In the genomic region with DNA sequence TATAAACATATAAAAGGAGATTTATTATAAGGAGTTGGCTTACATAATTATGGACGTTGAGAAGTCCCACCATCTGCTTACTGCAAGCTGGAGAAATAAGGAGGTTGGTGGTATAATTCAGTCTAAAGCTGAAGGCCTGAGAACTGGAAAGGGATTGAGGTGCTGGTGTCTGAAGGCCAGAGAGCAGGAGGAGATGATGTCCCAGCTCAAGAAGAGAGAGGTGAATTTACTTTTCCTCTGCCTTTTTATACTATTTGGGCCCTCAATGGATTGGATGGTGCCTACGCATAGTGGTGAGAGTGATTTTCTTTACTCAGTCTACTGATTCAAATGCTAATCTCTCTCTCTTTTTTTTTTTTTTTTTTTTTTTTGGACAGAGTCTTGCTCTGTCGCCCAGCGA, we compare ENCODE assay signal across 13 cellular contexts. TPM values are rescaled to one million over a fixed set of nuclear protein-coding genes. Genes with fewer than 3 reads are reported as not detected.
DNase-seq lines count a peak whose midpoint lies in the region; ATAC-seq, FAIRE-seq and TF ChIP-seq lines count a peak whose summit lies in the region.
"Had no signal": no experiment of that assay in that cellular context is flagged by ENCODE, and none has a peak within 500 bp of the region (broad histone marks: within the 10 kb centered on the region; RNA-seq: fewer than 3 reads in every experiment).

No MANE protein-coding gene starts in this region.

- no peak overlapping the region for H2AK5ac ChIP-seq in IMR-90 (ENCODE audit: low read depth, low read length)
- no peak overlapping the region for H2AK5ac ChIP-seq in H1 (ENCODE audit: low read depth, low read length)

- H3K9me3 Mint-ChIP-seq in CD8-positive, alpha-beta T cell, result no peaks in the 10 kb centered on the region
- H3K9me3 Mint-ChIP-seq in nephron (peaks cover under 1% of the 10 kb centered on the region), type B pancreatic cell (no peaks in the 10 kb centered on the region)

- H3K4ac ChIP-seq in IMR-90 (ENCODE audit: low read depth, low read length) (no peak overlapping the region), H1 (replicated peaks; ENCODE audit: insufficient read length, low read depth, low read length) (peak overlapping the region; percentile 79)

- DNase-seq in CD8-positive, alpha-beta T cell, result no peak
- DNase-seq in IMR-90, result no peak
- DNase-seq in H1 (ENCODE audit: low read depth in 1 of 2, low spot score in 2 of 2), result no peak
- DNase-seq in HT-29 (ENCODE audit: low spot score), result no peak
- no peak for DNase-seq in stimulated activated CD4-positive, alpha-beta T cell treated with anti-CD3 and anti-CD28 coated beads, Interleukin-4, amount 100 ng/mL, for 24 hours
- DNase-seq in type B pancreatic cell (ENCODE audit: extremely low spot score, unreplicated experiment), result no peak
- DNase-seq: activated naive CD4-positive, alpha-beta T cell treated with Interleukin-2 at 50 U/mL for 16 hours; foreskin melanocyte; T1000 had no signal

- peak overlapping the region; percentile 51 for H3K4me3 ChIP-seq in CD8-positive, alpha-beta T cell (ENCODE audit: low read depth, low read length)
- H3K4me3 ChIP-seq in IMR-90 (ENCODE audit: insufficient read depth, low read depth, low read length) (no peak overlapping the region), H1 (ENCODE audit: extremely low read depth in 1 of 4, insufficient read depth in 2 of 4, low read depth in 3 of 4, low read length in 4 of 4) (peak overlapping the region; percentile 82 to 95 (median 89); a peak in 7 of 8 replicates)

- in situ Hi-C loops in IMR-90 (cut with MboI; ENCODE audit: low sequenced_read_pairs), result no loop called here

- H2BK20ac ChIP-seq in IMR-90 (ENCODE audit: low read depth, low read length) (no peak overlapping the region), H1 (ENCODE audit: low read length) (no peak overlapping the region; the same call in 1 of the 2 replicates)

- H3K9ac ChIP-seq in IMR-90 (ENCODE audit: low read depth, low read length), result no peak overlapping the region
- peak overlapping the region in 1 of 4 experiments; percentile 10; a peak in 3 of 7 replicates for H3K9ac ChIP-seq in H1 (replicated peaks in 1 of 4; ENCODE audit: extremely low read depth in 1 of 4, low read depth in 3 of 4, low read length in 3 of 4)

- no peak for TF ChIP-seq EP300 in H1 (IDR thresholded peaks at IDR 0.05; ENCODE audit: borderline replicate concordance in 1 of 2, low read depth in 2 of 2, low read length in 2 of 2)

- H4K5ac ChIP-seq in IMR-90 (ENCODE audit: low read depth, low read length) (no peak overlapping the region), H1 (ENCODE audit: insufficient read length, low read depth, low read length) (peak overlapping the region; percentile 90)

- peaks cover 43% of the 10 kb centered on the region for H3K4me1 Mint-ChIP-seq in CD8-positive, alpha-beta T cell (ENCODE audit: low read depth)
- H3K4me1 Mint-ChIP-seq in nephron, result peaks cover 15% of the 10 kb centered on the region
- H3K4me1 Mint-ChIP-seq in type B pancreatic cell (ENCODE audit: unreplicated experiment), result peaks cover 7% of the 10 kb centered on the region

- no peaks in the 10 kb centered on the region for H3K27me3 ChIP-seq in CD8-positive, alpha-beta T cell (ENCODE audit: insufficient read depth, low read length)
- H3K27me3 ChIP-seq in IMR-90 (ENCODE audit: control insufficient read depth, insufficient read depth, low read length), result no peaks in the 10 kb centered on the region
- no peaks in the 10 kb centered on the region for H3K27me3 ChIP-seq in H1 (replicated peaks in 1 of 4; ENCODE audit: control insufficient read depth in 3 of 4, extremely low read depth in 1 of 4, insufficient read depth in 3 of 4, low read length in 3 of 4)

- H3K4me2 ChIP-seq in IMR-90 (ENCODE audit: low read depth, low read length) (peak overlapping the region; percentile 96; the same call in 1 of the 2 replicates), H1 (ENCODE audit: insufficient read depth in 1 of 2, low read depth in 2 of 2, low read length in 2 of 2) (peak overlapping the region; percentile 76 to 84)

- H2BK15ac ChIP-seq in IMR-90 (ENCODE audit: low read depth, low read length) (no peak overlapping the region), H1 (ENCODE audit: low read length) (no peak overlapping the region)

- no peak for FAIRE-seq in H1 (lab: Jason Lieb, UNC)

- no peak overlapping the region for H3K27ac ChIP-seq in CD8-positive, alpha-beta T cell (ENCODE audit: low read depth, low read length)
- H3K27ac ChIP-seq in IMR-90 (ENCODE audit: insufficient read depth, low read length) (no peak overlapping the region), H1 (ENCODE audit: low read depth, low read length) (peak overlapping the region; percentile 77; the same call in 1 of the 2 replicates)

- TF ChIP-seq CTCF in CD8-positive, alpha-beta T cell (IDR thresholded peaks at IDR 0.05), result no peak
- TF ChIP-seq CTCF in IMR-90 (conservative IDR thresholded peaks at IDR 0.05; ENCODE audit: low read depth, low read length) (no peak), H1 (IDR thresholded peaks at IDR 0.05; ENCODE audit: control extremely low read depth in 1 of 3, insufficient read depth in 1 of 3, low read depth in 1 of 3, low read length in 3 of 3) (no peak), nephron (IDR thresholded peaks at IDR 0.05; ENCODE audit: unreplicated experiment in 3 of 3) (no peak), type B pancreatic cell (conservative IDR thresholded peaks at IDR 0.05) (no peak)

- peaks cover 26% of the 10 kb centered on the region for H3K4me1 ChIP-seq in CD8-positive, alpha-beta T cell (ENCODE audit: insufficient read depth, low read length)
- peaks cover 4% of the 10 kb centered on the region; the same call in 1 of the 2 replicates for H3K4me1 ChIP-seq in IMR-90 (ENCODE audit: control insufficient read depth, insufficient read depth, low read length)
- peaks cover 4 to 32% (median 17%) of the 10 kb centered on the region in 4 experiments; a peak in 6 of 7 replicates for H3K4me1 ChIP-seq in H1 (replicated peaks in 1 of 4; ENCODE audit: control insufficient read depth in 3 of 4, insufficient read depth in 4 of 4, low read length in 3 of 4)

- H4K8ac ChIP-seq in IMR-90 (ENCODE audit: low read depth in 2 of 2, low read length in 2 of 2) (peak overlapping the region in 1 of 2 experiments; percentile 81; a peak in 1 of 4 replicates), H1 (ENCODE audit: extremely low read depth, insufficient read depth, low read length) (no peak overlapping the region)

- H3K9me3 ChIP-seq in CD8-positive, alpha-beta T cell (ENCODE audit: low read length), result no peaks in the 10 kb centered on the region
- H3K9me3 ChIP-seq in IMR-90 (ENCODE audit: control insufficient read depth, insufficient read depth, low read length) (no peaks in the 10 kb centered on the region), H1 (ENCODE audit: insufficient read depth in 2 of 2, low read depth in 1 of 2, low read length in 1 of 2) (peaks cover 7 to 10% of the 10 kb centered on the region in 2 experiments)

- H3K23ac ChIP-seq in IMR-90 (ENCODE audit: low read depth, low read length) (no peak overlapping the region), H1 (ENCODE audit: insufficient read length) (no peak overlapping the region)

- H4K91ac ChIP-seq in IMR-90 (ENCODE audit: insufficient read depth, low read depth, low read length) (no peak overlapping the region), H1 (replicated peaks; ENCODE audit: insufficient read length, low read length) (peak overlapping the region; percentile 54)

- intact Hi-C loops in CD8-positive, alpha-beta T cell (cut with DNase I, micrococcal nuclease), result loop anchor here (5.0 to 10.0 kb wide), 5 partner anchors 678 to 1370 kb away; a partner anchor contains a TSS
- intact Hi-C loops in IMR-90 (cut with micrococcal nuclease), result no loop called here

- H2AK9ac ChIP-seq in IMR-90 (replicated peaks; ENCODE audit: low read depth, low read length, poor library complexity), result no peak overlapping the region

- H3K23me2 ChIP-seq in H1 (ENCODE audit: low read depth, low read length), result peaks cover 11% of the 10 kb centered on the region

- H2BK120ac ChIP-seq in IMR-90 (ENCODE audit: low read depth, low read length), result no peak overlapping the region
- peak overlapping the region; percentile 7 for H2BK120ac ChIP-seq in H1 (replicated peaks; ENCODE audit: low read depth, low read length)

- H2AFZ ChIP-seq in IMR-90 (replicated peaks; ENCODE audit: low read length, poor library complexity) (no peak overlapping the region), H1 (ENCODE audit: low read length) (no peak overlapping the region)

- no peak overlapping the region for H3K14ac ChIP-seq in IMR-90 (replicated peaks; ENCODE audit: low read depth, low read length)
- no peak overlapping the region for H3K14ac ChIP-seq in H1 (ENCODE audit: insufficient read length)

- H4K20me1 ChIP-seq in IMR-90 (ENCODE audit: insufficient read depth, low read length) (no peaks in the 10 kb centered on the region), H1 (replicated peaks in 1 of 2; ENCODE audit: control insufficient read depth in 1 of 2, insufficient read depth in 2 of 2, low read length in 2 of 2) (peaks cover 0 to 1% of the 10 kb centered on the region in 2 experiments)

- BruUV-seq in IMR-90 (replicated peaks; lab: Mats Ljungman, UMichigan), result no TSS peak

- no peaks in the 10 kb centered on the region for H3K9me1 ChIP-seq in IMR-90 (ENCODE audit: insufficient read depth, low read length)

- peak overlapping the region; percentile 4 for H3K4me3 Mint-ChIP-seq in CD8-positive, alpha-beta T cell
- H3K4me3 Mint-ChIP-seq in nephron (peak overlapping the region; percentile 91 to 98 (median 97)), type B pancreatic cell (no peak overlapping the region)

- peaks cover 2% of the 10 kb centered on the region for H3K27me3 Mint-ChIP-seq in CD8-positive, alpha-beta T cell (ENCODE audit: low read depth)
- H3K27me3 Mint-ChIP-seq in nephron (ENCODE audit: low read depth) (no peaks in the 10 kb centered on the region), type B pancreatic cell (no peaks in the 10 kb centered on the region)

- H3K27ac Mint-ChIP-seq in CD8-positive, alpha-beta T cell, result peak overlapping the region; percentile 92
- H3K27ac Mint-ChIP-seq in nephron (peak overlapping the region in 1 of 3 experiments; percentile 98), type B pancreatic cell (no peak overlapping the region)

- 0% methylated on average over 1 of the region's 4 CpGs; no CpG with 5 or more reads in 1 of the 2 experiments for WGBS in IMR-90 (ENCODE audit: extremely low coverage in 2 of 2, insufficient read length in 1 of 2), 2 experiments
- WGBS in H1 (ENCODE audit: extremely low coverage in 1 of 2, insufficient coverage in 1 of 2, insufficient read length in 1 of 2, insufficient replicate concordance in 2 of 2, low coverage in 1 of 2, low lambda C conversion rate in 2 of 2, missing lambda C conversion rate in 1 of 2), 2 experiments, result 1% methylated on average over 4 of the region's 4 CpGs; no CpG with 5 or more reads in 1 of the 2 experiments

- no peak overlapping the region for H3K56ac ChIP-seq in IMR-90 (ENCODE audit: extremely low read depth, insufficient read depth, low read length)
- peak overlapping the region; percentile 94 for H3K56ac ChIP-seq in H1 (replicated peaks; ENCODE audit: insufficient read length, low read depth, low read length)

- CTCF ChIA-PET in CD8-positive, alpha-beta T cell (lab: Charles Lee), result no interaction called here
- CTCF ChIA-PET in IMR-90 (lab: Yijun Ruan, JAX) (no interaction called here), H1 (lab: Charles Lee; ENCODE audit: partially characterized antibody) (no interaction called here)

- H2BK12ac ChIP-seq in H1 (ENCODE audit: low read depth, low read length), result peak overlapping the region; percentile 44; the same call in 1 of the 2 replicates

- H3K18ac ChIP-seq in IMR-90 (ENCODE audit: low read depth, low read length), result no peak overlapping the region
- peak overlapping the region; percentile 80 for H3K18ac ChIP-seq in H1 (ENCODE audit: extremely low read depth, low read length)

- H2BK5ac ChIP-seq in IMR-90 (ENCODE audit: low read depth, low read length, poor library complexity, severe bottlenecking), result no peak overlapping the region
- peak overlapping the region; percentile 95; the same call in 1 of the 2 replicates for H2BK5ac ChIP-seq in H1 (ENCODE audit: low read depth, low read length)

- TF ChIP-seq RAD21 in IMR-90 (IDR thresholded peaks at IDR 0.05; ENCODE audit: low read length) (no peak), H1 (IDR thresholded peaks at IDR 0.05 in 1 of 2, conservative IDR thresholded peaks at IDR 0.05 in 1 of 2; ENCODE audit: low read depth in 2 of 2, low read length in 2 of 2) (no peak)

- peaks cover 28 to 35% of the 10 kb centered on the region in 2 experiments for H3K79me2 ChIP-seq in H1 (ENCODE audit: control insufficient read depth in 1 of 2, insufficient read depth in 2 of 2, low read length in 2 of 2)

- dilution Hi-C loops in IMR-90 (cut with HindIII; ENCODE audit: low sequenced_read_pairs, unreplicated experiment), result no loop called here

- TF ChIP-seq POLR2A in IMR-90 (IDR thresholded peaks at IDR 0.05; ENCODE audit: low read depth, low read length) (no peak), H1 (IDR thresholded peaks at IDR 0.05; ENCODE audit: control extremely low read depth in 1 of 2, low read depth in 2 of 2, low read length in 2 of 2) (no peak; a peak in 1 of 3 replicates)

- POLR2A ChIA-PET in CD8-positive, alpha-beta T cell (lab: Charles Lee), result no interaction called here
- POLR2A ChIA-PET in IMR-90 (lab: Charles Lee; ENCODE audit: unreplicated experiment) (no interaction called here), H1 (lab: Charles Lee; ENCODE audit: partially characterized antibody) (interaction anchor here (1.4 to 2.6 kb wide), 3 partner anchors 9 to 33 kb away, joined by 3 to 12 read pairs (median 11); no protein-coding TSS in a partner anchor)

- H3K36me3 ChIP-seq in CD8-positive, alpha-beta T cell (ENCODE audit: insufficient read depth, low read length), result no peaks in the 10 kb centered on the region
- H3K36me3 ChIP-seq in IMR-90 (ENCODE audit: control insufficient read depth, insufficient read depth, low read length), result peaks cover 2% of the 10 kb centered on the region; the same call in 1 of the 2 replicates
- H3K36me3 ChIP-seq in H1 (ENCODE audit: control insufficient read depth in 2 of 4, insufficient read depth in 4 of 4, low read length in 3 of 4), result peaks cover 10 to 24% (median 21%) of the 10 kb centered on the region in 4 experiments

- H3K79me1 ChIP-seq in IMR-90 (ENCODE audit: low read depth in 1 of 2, low read length in 2 of 2) (peaks cover 22 to 26% of the 10 kb centered on the region in 2 experiments), H1 (ENCODE audit: low read depth, low read length) (no peaks in the 10 kb centered on the region)

- ATAC-seq in CD8-positive, alpha-beta T cell, result no peak
- no peak for ATAC-seq in IMR-90 (ENCODE audit: low read depth)
- ATAC-seq in GM18502 (IDR thresholded peaks at IDR 0.05; ENCODE audit: poor library complexity, unreplicated experiment), result no peak

- H3K36me3 Mint-ChIP-seq in CD8-positive, alpha-beta T cell, result peaks cover 23% of the 10 kb centered on the region
- H3K36me3 Mint-ChIP-seq in nephron (ENCODE audit: low read depth), result peaks cover 15% of the 10 kb centered on the region
- peaks cover 12% of the 10 kb centered on the region for H3K36me3 Mint-ChIP-seq in type B pancreatic cell

RNA-seq across cellular contexts. Expression of a gene that starts 1.3 kb away (rescaled TPM):
- 10 to 100 TPM; 10.7 to 11.4 TPM for total RNA-seq in CD8-positive, alpha-beta T cell
- total RNA-seq in IMR-90 (2012; rRNA removed), result 8.2 and 9.2 TPM in 2 replicates
- 6.3 and 7.7 TPM in 2 replicates for polyA plus RNA-seq in IMR-90 (2012; rRNA removed)
- 2.6 and 3.8 TPM in 2 replicates for polyA plus RNA-seq in IMR-90 (2012; cell fraction: cytosol; rRNA removed)
- 15.0 and 31.8 TPM in 2 replicates for polyA plus RNA-seq in IMR-90 (2012; cell fraction: nucleus; rRNA removed; ENCODE audit: low replicate concordance)
- 33.0 and 33.9 TPM in 2 replicates for total RNA-seq in H1 (2021; fragmentation: NEBNext Ultra II Directional; extraction: Animal tissue kit (Norgen Biotek cat#: 25700))
- polyA plus RNA-seq in H1 (2011; rRNA removed), result 13.2 and 14.1 TPM in 2 replicates
- polyA plus RNA-seq in H1 (2011; cell fraction: cytosol; rRNA removed), result 18.8 TPM
- 30.6 TPM for polyA plus RNA-seq in H1 (2011; cell fraction: nucleus; rRNA removed)
- polyA plus RNA-seq in H1 (2012, experiment 1 of 2), result 22.1 to 27.4 TPM (median 26.9 TPM) in 4 replicates
- 5.6 TPM for polyA plus RNA-seq in H1 (2012, experiment 2 of 2)
- polyA plus RNA-seq in H1 (2013, experiment 1 of 2), result 19.2 TPM
- 17.2 TPM for polyA plus RNA-seq in H1 (2013, experiment 2 of 2)
- 25.4 and 30.3 TPM in 2 replicates for polyA minus RNA-seq in H1 (2011; rRNA and poly(A)+ RNA removed)
- 16.3 TPM for polyA minus RNA-seq in H1 (2011; cell fraction: cytosol; rRNA and poly(A)+ RNA removed)
- 56.3 TPM for polyA minus RNA-seq in H1 (2011; cell fraction: nucleus; rRNA and poly(A)+ RNA removed)
- total RNA-seq in HT-29 (2014; rRNA removed; shearing (Covaris generic)), result 9.8 and 12.4 TPM in 2 replicates
- 16.2 and 20.5 TPM in 2 replicates for total RNA-seq in type B pancreatic cell (ENCODE audit: low replicate concordance)

RNA-seq across cellular contexts. Expression of a gene that starts 11.5 kb away (rescaled TPM):
- total RNA-seq in CD8-positive, alpha-beta T cell, result not detected
- total RNA-seq in IMR-90 (2012; rRNA removed) (not detected in 2 replicates), type B pancreatic cell (ENCODE audit: low replicate concordance) (not detected in 2 replicates)
- polyA plus RNA-seq in IMR-90 (2012; rRNA removed) (not detected in 2 replicates), H1 (2011; rRNA removed) (not detected in 2 replicates)
- not detected in 2 replicates for polyA plus RNA-seq in IMR-90 (2012; cell fraction: cytosol; rRNA removed)
- not detected in 2 replicates for polyA plus RNA-seq in IMR-90 (2012; cell fraction: nucleus; rRNA removed; ENCODE audit: low replicate concordance)
- total RNA-seq in H1 (2021; fragmentation: NEBNext Ultra II Directional; extraction: Animal tissue kit (Norgen Biotek cat#: 25700)), result not detected in 2 replicates
- polyA plus RNA-seq in H1 (2011; cell fraction: cytosol; rRNA removed), result not detected
- 0.21 TPM for polyA plus RNA-seq in H1 (2011; cell fraction: nucleus; rRNA removed)
- not detected in 4 replicates for polyA plus RNA-seq in H1 (2012, experiment 1 of 2)
- not detected for polyA plus RNA-seq in H1 (2012, experiment 2 of 2)
- polyA plus RNA-seq in H1 (2013, experiment 1 of 2), result not detected
- 0.06 TPM for polyA plus RNA-seq in H1 (2013, experiment 2 of 2)
- polyA minus RNA-seq in H1 (2011; rRNA and poly(A)+ RNA removed), result 0.22 TPM in 1 of 2 replicates, not detected in the other
- not detected for polyA minus RNA-seq in H1 (2011; cell fraction: cytosol; rRNA and poly(A)+ RNA removed)
- not detected for polyA minus RNA-seq in H1 (2011; cell fraction: nucleus; rRNA and poly(A)+ RNA removed)
- total RNA-seq in HT-29 (2014; rRNA removed; shearing (Covaris generic)), result not detected in 2 replicates
- total RNA-seq: lung, subcutaneous adipose tissue had no signal
- polyA plus RNA-seq: lung had no signal
